7 cellular contexts compared by ENCODE assay signal in the genomic region with DNA sequence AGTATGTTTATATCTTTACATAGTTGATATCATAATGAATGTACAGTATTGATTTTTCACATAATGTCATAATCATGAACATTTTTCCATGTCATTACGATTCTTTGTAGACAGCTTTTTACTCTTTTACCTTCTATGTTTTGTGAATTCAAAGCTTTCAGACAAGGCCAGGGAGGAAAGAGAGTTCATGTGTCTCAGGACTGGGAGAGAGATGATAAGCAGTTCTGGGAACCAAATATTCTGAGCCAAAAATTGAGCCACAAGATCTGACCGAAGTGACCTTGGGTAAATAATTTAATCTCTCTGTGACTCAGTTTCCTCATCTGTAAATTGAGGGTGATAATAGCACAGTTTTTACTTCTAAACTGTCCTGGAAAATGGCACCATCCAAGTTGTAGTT.
"Had no signal": no experiment of that assay in that cellular context is flagged by ENCODE, and none has a peak within 500 bp of the region (broad histone marks: within the 10 kb centered on the region; RNA-seq: fewer than 3 reads in every experiment).

No MANE protein-coding gene starts in this region.

- H3K4me1 ChIP-seq: HAP-1 had no signal

- H3K27ac Mint-ChIP-seq: HFFc6, IgD-negative memory B cell had no signal

- H3K4me1 Mint-ChIP-seq: IgD-negative memory B cell had no signal

- H3K4me3 ChIP-seq: GM23248, HAP-1 had no signal

- H3K27ac ChIP-seq: GM23248, HL-60 had no signal

- H3K4me3 Mint-ChIP-seq: HFFc6, IgD-negative memory B cell had no signal

- DNase-seq: GM23248, GOT3, H7, HFFc6 had no signal

- H3K36me3 Mint-ChIP-seq: IgD-negative memory B cell had no signal

- H3K36me3 ChIP-seq: HAP-1 had no signal
